Comparison of ENCODE assay signal across 1 cellular context in the genomic region with DNA sequence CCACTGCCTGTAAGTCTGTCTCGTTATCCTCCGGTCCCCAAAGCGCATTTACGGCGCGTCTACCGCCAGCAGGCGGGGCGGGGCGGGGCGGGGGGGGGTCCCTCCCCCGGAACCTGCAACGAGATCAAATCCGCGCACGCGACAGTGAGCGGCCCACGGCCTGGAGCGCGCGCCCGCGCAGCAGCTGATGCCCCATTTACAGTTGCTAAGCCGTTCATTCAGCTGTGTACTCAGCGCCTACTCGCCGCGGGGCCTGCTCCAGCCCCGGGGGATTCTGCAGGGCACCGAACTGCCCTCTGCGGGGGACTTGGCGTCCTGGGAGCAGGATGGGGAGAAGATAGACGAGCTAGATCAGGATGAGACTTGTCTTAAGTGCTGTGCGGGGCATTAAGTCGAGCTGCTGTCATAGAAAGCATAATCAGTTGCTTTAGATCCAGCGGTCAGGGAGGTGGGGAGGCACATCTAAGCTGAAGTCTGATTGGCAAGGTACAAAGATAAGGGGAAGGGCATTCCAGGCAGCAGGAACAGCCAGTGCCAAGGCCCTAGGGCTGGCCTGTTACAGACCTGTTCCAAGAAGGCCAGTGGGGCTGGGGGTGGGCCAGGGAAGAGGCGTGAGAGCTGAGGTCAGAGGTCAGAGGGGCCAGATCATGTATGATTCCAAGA.
TF ChIP-seq lines count a peak whose summit lies in the region.

No MANE protein-coding gene starts in this region.

TF ChIP-seq in GM12878, 131 proteins besides CTCF, POLR2A, EP300 and RAD21 (continues in another document):
- TF ChIP-seq, protein P1, sequence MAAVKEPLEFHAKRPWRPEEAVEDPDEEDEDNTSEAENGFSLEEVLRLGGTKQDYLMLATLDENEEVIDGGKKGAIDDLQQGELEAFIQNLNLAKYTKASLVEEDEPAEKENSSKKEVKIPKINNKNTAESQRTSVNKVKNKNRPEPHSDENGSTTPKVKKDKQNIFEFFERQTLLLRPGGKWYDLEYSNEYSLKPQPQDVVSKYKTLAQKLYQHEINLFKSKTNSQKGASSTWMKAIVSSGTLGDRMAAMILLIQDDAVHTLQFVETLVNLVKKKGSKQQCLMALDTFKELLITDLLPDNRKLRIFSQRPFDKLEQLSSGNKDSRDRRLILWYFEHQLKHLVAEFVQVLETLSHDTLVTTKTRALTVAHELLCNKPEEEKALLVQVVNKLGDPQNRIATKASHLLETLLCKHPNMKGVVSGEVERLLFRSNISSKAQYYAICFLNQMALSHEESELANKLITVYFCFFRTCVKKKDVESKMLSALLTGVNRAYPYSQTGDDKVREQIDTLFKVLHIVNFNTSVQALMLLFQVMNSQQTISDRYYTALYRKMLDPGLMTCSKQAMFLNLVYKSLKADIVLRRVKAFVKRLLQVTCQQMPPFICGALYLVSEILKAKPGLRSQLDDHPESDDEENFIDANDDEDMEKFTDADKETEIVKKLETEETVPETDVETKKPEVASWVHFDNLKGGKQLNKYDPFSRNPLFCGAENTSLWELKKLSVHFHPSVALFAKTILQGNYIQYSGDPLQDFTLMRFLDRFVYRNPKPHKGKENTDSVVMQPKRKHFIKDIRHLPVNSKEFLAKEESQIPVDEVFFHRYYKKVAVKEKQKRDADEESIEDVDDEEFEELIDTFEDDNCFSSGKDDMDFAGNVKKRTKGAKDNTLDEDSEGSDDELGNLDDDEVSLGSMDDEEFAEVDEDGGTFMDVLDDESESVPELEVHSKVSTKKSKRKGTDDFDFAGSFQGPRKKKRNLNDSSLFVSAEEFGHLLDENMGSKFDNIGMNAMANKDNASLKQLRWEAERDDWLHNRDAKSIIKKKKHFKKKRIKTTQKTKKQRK (IDR thresholded peaks at IDR 0.05; ENCODE audit: low read depth, low read length): no peak
- TF ChIP-seq FOXK2 (IDR thresholded peaks at IDR 0.05) (no peak), YBX1 (IDR thresholded peaks at IDR 0.05) (no peak), MYC (IDR thresholded peaks at IDR 0.05; ENCODE audit: insufficient read depth, insufficient read length, insufficient replicate concordance, low read length, severe bottlenecking) (no peak), IKZF1 (conservative IDR thresholded peaks at IDR 0.05) (0 out of 2 replicates have a peak, but pooled peaks have one; percentile 23), MAX (IDR thresholded peaks at IDR 0.05; ENCODE audit: low read depth, low read length) (no peak), BCL11A (IDR thresholded peaks at IDR 0.05; ENCODE audit: low read depth, low read length) (no peak), BACH1 (IDR thresholded peaks at IDR 0.05; ENCODE audit: borderline replicate concordance) (no peak), RBBP5 (conservative IDR thresholded peaks at IDR 0.05) (no peak), MTA3 (IDR thresholded peaks at IDR 0.05; ENCODE audit: borderline replicate concordance, low read length) (no peak), TAF1 (IDR thresholded peaks at IDR 0.05; ENCODE audit: borderline replicate concordance, low read depth, low read length) (no peak), SPI1 (IDR thresholded peaks at IDR 0.05; ENCODE audit: borderline replicate concordance, insufficient read depth, low read depth, low read length) (no peak), MEF2A (IDR thresholded peaks at IDR 0.05; ENCODE audit: insufficient read depth, low read depth, low read length) (no peak), SIX5 (IDR thresholded peaks at IDR 0.05; ENCODE audit: low read depth, low read length, severe bottlenecking) (no peak), NFIC (IDR thresholded peaks at IDR 0.05; ENCODE audit: low read depth, low read length) (no peak), IKZF2 (IDR thresholded peaks at IDR 0.05) (no peak; a peak in 1 of 4 replicates), RAD51 (IDR thresholded peaks at IDR 0.05) (no peak), HSF1 (IDR thresholded peaks at IDR 0.05; ENCODE audit: low read depth, low read length) (no peak), E2F4 (IDR thresholded peaks at IDR 0.05; ENCODE audit: low read depth, low read length) (no peak), BHLHE40 (IDR thresholded peaks at IDR 0.05; ENCODE audit: borderline replicate concordance in 1 of 2, low read depth in 2 of 2, low read length in 1 of 2) (peak; percentile 67 to 89; a peak in 3 of 4 replicates), SMAD1 (IDR thresholded peaks at IDR 0.05; ENCODE audit: low read depth, partially characterized antibody) (no peak), EED (IDR thresholded peaks at IDR 0.05; ENCODE audit: low read depth) (no peak), PAX8 (IDR thresholded peaks at IDR 0.05) (no peak), HDGF (IDR thresholded peaks at IDR 0.05) (no peak), E4F1 (IDR thresholded peaks at IDR 0.05; ENCODE audit: borderline replicate concordance, partially characterized antibody) (no peak), ZNF24 (IDR thresholded peaks at IDR 0.05) (no peak), JUND (IDR thresholded peaks at IDR 0.05; ENCODE audit: low read depth, low read length) (no peak), CUX1 (IDR thresholded peaks at IDR 0.05; ENCODE audit: insufficient replicate concordance, low read depth, low read length) (no peak), POU2F2 (IDR thresholded peaks at IDR 0.05; ENCODE audit: borderline replicate concordance, low read depth, low read length) (no peak)
- TF ChIP-seq, protein P2, sequence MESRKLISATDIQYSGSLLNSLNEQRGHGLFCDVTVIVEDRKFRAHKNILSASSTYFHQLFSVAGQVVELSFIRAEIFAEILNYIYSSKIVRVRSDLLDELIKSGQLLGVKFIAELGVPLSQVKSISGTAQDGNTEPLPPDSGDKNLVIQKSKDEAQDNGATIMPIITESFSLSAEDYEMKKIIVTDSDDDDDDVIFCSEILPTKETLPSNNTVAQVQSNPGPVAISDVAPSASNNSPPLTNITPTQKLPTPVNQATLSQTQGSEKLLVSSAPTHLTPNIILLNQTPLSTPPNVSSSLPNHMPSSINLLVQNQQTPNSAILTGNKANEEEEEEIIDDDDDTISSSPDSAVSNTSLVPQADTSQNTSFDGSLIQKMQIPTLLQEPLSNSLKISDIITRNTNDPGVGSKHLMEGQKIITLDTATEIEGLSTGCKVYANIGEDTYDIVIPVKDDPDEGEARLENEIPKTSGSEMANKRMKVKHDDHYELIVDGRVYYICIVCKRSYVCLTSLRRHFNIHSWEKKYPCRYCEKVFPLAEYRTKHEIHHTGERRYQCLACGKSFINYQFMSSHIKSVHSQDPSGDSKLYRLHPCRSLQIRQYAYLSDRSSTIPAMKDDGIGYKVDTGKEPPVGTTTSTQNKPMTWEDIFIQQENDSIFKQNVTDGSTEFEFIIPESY (IDR thresholded peaks at IDR 0.05): no peak
- TF ChIP-seq, protein P3, sequence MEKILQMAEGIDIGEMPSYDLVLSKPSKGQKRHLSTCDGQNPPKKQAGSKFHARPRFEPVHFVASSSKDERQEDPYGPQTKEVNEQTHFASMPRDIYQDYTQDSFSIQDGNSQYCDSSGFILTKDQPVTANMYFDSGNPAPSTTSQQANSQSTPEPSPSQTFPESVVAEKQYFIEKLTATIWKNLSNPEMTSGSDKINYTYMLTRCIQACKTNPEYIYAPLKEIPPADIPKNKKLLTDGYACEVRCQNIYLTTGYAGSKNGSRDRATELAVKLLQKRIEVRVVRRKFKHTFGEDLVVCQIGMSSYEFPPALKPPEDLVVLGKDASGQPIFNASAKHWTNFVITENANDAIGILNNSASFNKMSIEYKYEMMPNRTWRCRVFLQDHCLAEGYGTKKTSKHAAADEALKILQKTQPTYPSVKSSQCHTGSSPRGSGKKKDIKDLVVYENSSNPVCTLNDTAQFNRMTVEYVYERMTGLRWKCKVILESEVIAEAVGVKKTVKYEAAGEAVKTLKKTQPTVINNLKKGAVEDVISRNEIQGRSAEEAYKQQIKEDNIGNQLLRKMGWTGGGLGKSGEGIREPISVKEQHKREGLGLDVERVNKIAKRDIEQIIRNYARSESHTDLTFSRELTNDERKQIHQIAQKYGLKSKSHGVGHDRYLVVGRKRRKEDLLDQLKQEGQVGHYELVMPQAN (conservative IDR thresholded peaks at IDR 0.05): no peak; the same call in 1 of the 2 replicates
- TF ChIP-seq, protein P4, sequence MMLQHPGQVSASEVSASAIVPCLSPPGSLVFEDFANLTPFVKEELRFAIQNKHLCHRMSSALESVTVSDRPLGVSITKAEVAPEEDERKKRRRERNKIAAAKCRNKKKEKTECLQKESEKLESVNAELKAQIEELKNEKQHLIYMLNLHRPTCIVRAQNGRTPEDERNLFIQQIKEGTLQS (IDR thresholded peaks at IDR 0.05; ENCODE audit: borderline replicate concordance, extremely low read depth, low read depth, low read length): no peak
